19 cellular contexts compared by ENCODE assay signal in the genomic region with DNA sequence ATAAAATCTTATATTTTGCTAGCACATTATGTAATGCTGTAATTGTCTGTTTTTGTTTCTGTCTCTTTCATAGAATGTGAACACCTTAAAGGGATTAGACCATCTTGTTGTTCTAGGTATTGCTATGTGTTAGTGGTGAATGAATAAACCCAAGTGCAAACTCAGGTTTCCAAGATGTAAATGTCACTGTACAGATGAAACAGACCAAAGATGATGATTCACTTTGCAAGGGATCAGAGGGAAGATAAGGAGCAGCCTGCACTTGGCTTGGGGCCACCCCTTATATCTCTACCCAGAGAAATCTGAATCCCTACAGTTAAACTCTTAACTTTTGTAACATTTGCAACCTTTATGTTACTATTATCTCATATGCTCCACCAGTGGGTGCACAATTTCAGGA. TPM values are rescaled to one million over a fixed set of nuclear protein-coding genes. Genes with fewer than 3 reads are reported as not detected.
A peak's percentile ranks its signal among the peaks of the same experiment; 100 is the strongest.
DNase-seq lines count a peak whose midpoint lies in the region; ATAC-seq and TF ChIP-seq lines count a peak whose summit lies in the region.
"Had no signal": no experiment of that assay in that cellular context is flagged by ENCODE, and none has a peak within 500 bp of the region (broad histone marks: within the 10 kb centered on the region; RNA-seq: fewer than 3 reads in every experiment).

No MANE protein-coding gene starts in this region.

- CTCF ChIA-PET in HEK293 (lab: Yijun Ruan, JAX) = no interaction called here

- H3K79me2 ChIP-seq in hepatocyte = no peaks in the 10 kb centered on the region

- DNase-seq in EH (ENCODE audit: low read depth) = peak; percentile 18
- peak; percentile 44 for DNase-seq in hepatocyte (ENCODE audit: low spot score)
- DNase-seq in thyroid gland = no peak
- no peak for DNase-seq in cortex of kidney (lab: John Stamatoyannopoulos, UW)
- DNase-seq: activated naive CD4-positive, alpha-beta T cell treated with anti-CD3 and anti-CD28 coated beads, Interleukin-2, amount 10 ng/mL, durations not matched to agents 7 days and 5 days; DMS153; effector CD8-positive, alpha-beta T cell; NCI-H748 treated with DMSO at 0.1 percent for 48 hours; stimulated activated CD4-positive, alpha-beta T cell treated with anti-CD3 and anti-CD28 coated beads, Interleukin-2, amount 100 ng/mL, for 48 hours had no signal

- intact Hi-C loops in thyroid gland (cut with DNase I) = no loop called here

- peak overlapping the region; percentile 6 for H3K4me2 ChIP-seq in hepatocyte
- H3K4me2 ChIP-seq: BLaER1 had no signal

- H3K27me3 ChIP-seq in hepatocyte (no peaks in the 10 kb centered on the region), thyroid gland (no peaks in the 10 kb centered on the region)
- H3K27me3 ChIP-seq: BLaER1, cardiac muscle cell, tibial nerve had no signal

- H3K4me1 ChIP-seq in HEK293 (ENCODE audit: control insufficient read depth, insufficient read depth, low read length) (peaks cover 2% of the 10 kb centered on the region; the same call in 1 of the 2 replicates), hepatocyte (ENCODE audit: insufficient read depth) (peaks cover 4% of the 10 kb centered on the region), thyroid gland (peaks cover 12% of the 10 kb centered on the region in 2 donors)
- H3K4me1 ChIP-seq: BLaER1, tibial nerve had no signal

- H3K4me3 ChIP-seq in HEK293 (ENCODE audit: low read depth, low read length) = no peak overlapping the region
- no peak overlapping the region for H3K4me3 ChIP-seq in hepatocyte
- H3K4me3 ChIP-seq in thyroid gland (replicated peaks in 1 of 3) = no peak overlapping the region
- H3K4me3 ChIP-seq: BLaER1, cardiac muscle cell, SK-N-MC, tibial nerve had no signal

- no peaks in the 10 kb centered on the region for H4K20me1 ChIP-seq in hepatocyte (ENCODE audit: insufficient read depth, poor library complexity, severe bottlenecking)
- H4K20me1 ChIP-seq: BLaER1 had no signal

- H2AFZ ChIP-seq in hepatocyte = no peak overlapping the region

- H3K9me3 ChIP-seq in HEK293 (ENCODE audit: control insufficient read depth, insufficient read depth, low read depth, low read length) (no peaks in the 10 kb centered on the region), hepatocyte (ENCODE audit: low read depth) (no peaks in the 10 kb centered on the region), thyroid gland (no peaks in the 10 kb centered on the region)
- H3K9me3 ChIP-seq: BLaER1, tibial nerve had no signal

- H3K36me3 ChIP-seq in HEK293 (ENCODE audit: control insufficient read depth in 2 of 2, insufficient read depth in 1 of 2, low read length in 2 of 2) (peaks cover 0 to 14% of the 10 kb centered on the region in 2 experiments; a peak in 2 of 3 replicates), hepatocyte (replicated peaks; ENCODE audit: insufficient read depth, low read depth) (no peaks in the 10 kb centered on the region), thyroid gland (no peaks in the 10 kb centered on the region)
- H3K36me3 ChIP-seq: BLaER1, cardiac muscle cell had no signal

- TF ChIP-seq POLR2A in thyroid gland (IDR thresholded peaks at IDR 0.05) = no peak

- POLR2A ChIA-PET in HEK293 (lab: Yijun Ruan, JAX) = interaction anchor here (0.7 kb wide), 1 partner anchor 262 kb away, joined by 5 read pairs; a partner anchor contains a TSS

- no peak for ATAC-seq in GM18517 (IDR thresholded peaks at IDR 0.05; ENCODE audit: unreplicated experiment)
- ATAC-seq: left lobe of liver, Panc1, sciatic nerve had no signal

- H3K9me2 ChIP-seq in hepatocyte (replicated peaks; ENCODE audit: insufficient read depth) = no peaks in the 10 kb centered on the region

- H3K27ac ChIP-seq in HEK293 (ENCODE audit: extremely low read depth, low read depth, low read length) (no peak overlapping the region), VCaP (peak overlapping the region; percentile 44), hepatocyte (no peak overlapping the region), thyroid gland (no peak overlapping the region)
- H3K27ac ChIP-seq: BLaER1, cardiac muscle cell, SK-N-MC, tibial nerve had no signal

- TF ChIP-seq CTCF in HEK293 (tag by site-specific recombination; IDR thresholded peaks at IDR 0.05) (no peak), VCaP (conservative IDR thresholded peaks at IDR 0.05) (no peak), hepatocyte (IDR thresholded peaks at IDR 0.05; ENCODE audit: poor library complexity) (no peak), thyroid gland (IDR thresholded peaks at IDR 0.05) (no peak)

TF ChIP-seq in HEK293, 187 proteins besides CTCF, POLR2A, EP300 and RAD21:
- TF ChIP-seq ZNF121 (tag by site-specific recombination; IDR thresholded peaks at IDR 0.05) = no peak
- TF ChIP-seq, protein P1, sequence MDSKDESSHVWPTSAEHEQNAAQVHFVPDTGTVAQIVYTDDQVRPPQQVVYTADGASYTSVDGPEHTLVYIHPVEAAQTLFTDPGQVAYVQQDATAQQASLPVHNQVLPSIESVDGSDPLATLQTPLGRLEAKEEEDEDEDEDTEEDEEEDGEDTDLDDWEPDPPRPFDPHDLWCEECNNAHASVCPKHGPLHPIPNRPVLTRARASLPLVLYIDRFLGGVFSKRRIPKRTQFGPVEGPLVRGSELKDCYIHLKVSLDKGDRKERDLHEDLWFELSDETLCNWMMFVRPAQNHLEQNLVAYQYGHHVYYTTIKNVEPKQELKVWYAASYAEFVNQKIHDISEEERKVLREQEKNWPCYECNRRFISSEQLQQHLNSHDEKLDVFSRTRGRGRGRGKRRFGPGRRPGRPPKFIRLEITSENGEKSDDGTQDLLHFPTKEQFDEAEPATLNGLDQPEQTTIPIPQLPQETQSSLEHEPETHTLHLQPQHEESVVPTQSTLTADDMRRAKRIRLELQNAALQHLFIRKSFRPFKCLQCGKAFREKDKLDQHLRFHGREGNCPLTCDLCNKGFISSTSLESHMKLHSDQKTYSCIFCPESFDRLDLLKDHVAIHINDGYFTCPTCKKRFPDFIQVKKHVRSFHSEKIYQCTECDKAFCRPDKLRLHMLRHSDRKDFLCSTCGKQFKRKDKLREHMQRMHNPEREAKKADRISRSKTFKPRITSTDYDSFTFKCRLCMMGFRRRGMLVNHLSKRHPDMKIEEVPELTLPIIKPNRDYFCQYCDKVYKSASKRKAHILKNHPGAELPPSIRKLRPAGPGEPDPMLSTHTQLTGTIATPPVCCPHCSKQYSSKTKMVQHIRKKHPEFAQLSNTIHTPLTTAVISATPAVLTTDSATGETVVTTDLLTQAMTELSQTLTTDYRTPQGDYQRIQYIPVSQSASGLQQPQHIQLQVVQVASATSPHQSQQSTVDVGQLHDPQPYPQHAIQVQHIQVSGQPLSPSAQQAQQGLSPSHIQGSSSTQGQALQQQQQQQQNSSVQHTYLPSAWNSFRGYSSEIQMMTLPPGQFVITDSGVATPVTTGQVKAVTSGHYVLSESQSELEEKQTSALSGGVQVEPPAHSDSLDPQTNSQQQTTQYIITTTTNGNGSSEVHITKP (tag by site-specific recombination; IDR thresholded peaks at IDR 0.05) = peak; percentile 42; the same call in 1 of the 2 replicates
- no peak for TF ChIP-seq ZNF664 (tag by site-specific recombination; IDR thresholded peaks at IDR 0.05)
- no peak for TF ChIP-seq SETDB1 (IDR thresholded peaks at IDR 0.05; ENCODE audit: insufficient read length, low read length)
- TF ChIP-seq ZNF561 (tag by site-specific recombination; IDR thresholded peaks at IDR 0.05; ENCODE audit: borderline replicate concordance) = no peak
- peak; percentile 37; the same call in 1 of the 2 replicates for TF ChIP-seq ZBTB48 (tag by site-specific recombination; IDR thresholded peaks at IDR 0.05)
- no peak for TF ChIP-seq GLIS2 (tag by site-specific recombination; IDR thresholded peaks at IDR 0.05)
- TF ChIP-seq ZBTB17 (tag by site-specific recombination; IDR thresholded peaks at IDR 0.05) = 0 out of 2 replicates have a peak, but pooled peaks have one; percentile 18
- TF ChIP-seq ZNF394 (tag by site-specific recombination; IDR thresholded peaks at IDR 0.05; ENCODE audit: borderline replicate concordance) = peak; percentile 25; the same call in 1 of the 2 replicates
- TF ChIP-seq ZNF416 (tag by site-specific recombination; IDR thresholded peaks at IDR 0.05) = no peak
- no peak for TF ChIP-seq ZNF623 (tag by site-specific recombination; IDR thresholded peaks at IDR 0.05)
- no peak for TF ChIP-seq ZNF133 (tag by site-specific recombination; IDR thresholded peaks at IDR 0.05)
TF ChIP-seq in HEK293: peak in this region for 4.

RNA-seq across cellular contexts. Expression of a gene that starts 25.4 kb away (rescaled TPM):
- total RNA-seq in hepatocyte (77.1 and 91.8 TPM in 2 replicates), thyroid gland (100 to 1,000 TPM in 2 of 4 donors, 10 to 100 TPM in 2; 94.5 to 137 (median 99.3) TPM)
- polyA plus RNA-seq in hepatocyte = 152 and 167 TPM in 2 replicates

RNA-seq across cellular contexts. Expression of a gene that starts 26.3 kb away (rescaled TPM):
- total RNA-seq in hepatocyte = 27.1 and 27.6 TPM in 2 replicates
- 39.1 and 39.3 TPM in 2 replicates for polyA plus RNA-seq in hepatocyte
- 10 to 100 TPM; 30.8 to 42.6 (median 38.1) TPM for total RNA-seq in thyroid gland

RNA-seq across cellular contexts. Expression of a gene that starts 51.1 kb away (rescaled TPM):
- total RNA-seq in hepatocyte = 11.8 and 17.8 TPM in 2 replicates
- 17.3 and 18.4 TPM in 2 replicates for polyA plus RNA-seq in hepatocyte
- 10 to 100 TPM; 16.9 to 21.3 (median 19.2) TPM for total RNA-seq in thyroid gland

Comparison
In these comparisons a context has a peak if more than half of its experiments do, and no peak if none do; other contexts are left out.
1. DNase-seq: peak in EH (single experiment) and hepatocyte (single experiment); none in thyroid gland (0 of 2) and cortex of kidney (single experiment).